ENCODE assay signal across 11 cellular contexts in genomic region chr1:230211436-230212145, GRCh38.
DNase-seq lines count a peak whose midpoint lies in the region; ATAC-seq, FAIRE-seq and TF ChIP-seq lines count a peak whose summit lies in the region.
"Had no signal": no experiment of that assay in that cellular context is flagged by ENCODE, and none has a peak within 500 bp of the region (broad histone marks: within the 10 kb centered on the region; RNA-seq: fewer than 3 reads in every experiment).

No MANE protein-coding gene starts in this region.

- peak overlapping the region; percentile 99 for H3K27ac Mint-ChIP-seq in activated CD4-positive, alpha-beta T cell treated with anti-CD3 and anti-CD28 coated beads, Interleukin-2, amount 10 ng/mL, durations not matched to agents 24 days and 14 days
- peak overlapping the region; percentile 51 to 79 for H3K27ac Mint-ChIP-seq in effector memory CD8-positive, alpha-beta T cell

- no peaks in the 10 kb centered on the region for H3K9me3 ChIP-seq in stomach

- H3K4me1 ChIP-seq in stomach: peaks cover 52 to 88% (median 73%) of the 10 kb centered on the region in 4 donors

- H3K27me3 ChIP-seq in stomach: no peaks in the 10 kb centered on the region

- peak overlapping the region; percentile 14 to 80 (median 66) for H3K27ac ChIP-seq in stomach
- H3K27ac ChIP-seq: VCaP had no signal

- in situ Hi-C loops in ACHN (cut with HindIII; ENCODE audit: low pct_ligation_motif_present, low pct_unique_long_range_greater_than_20kb, low sequenced_read_pairs): no loop called here

- no peak for TF ChIP-seq EP300 in stomach (IDR thresholded peaks at IDR 0.05)

- TF ChIP-seq POLR2A in stomach (IDR thresholded peaks at IDR 0.05): no peak

- H3K36me3 Mint-ChIP-seq in activated CD4-positive, alpha-beta T cell treated with anti-CD3 and anti-CD28 coated beads, Interleukin-2, amount 10 ng/mL, durations not matched to agents 24 days and 14 days (ENCODE audit: low read depth): peaks cover 29% of the 10 kb centered on the region
- peaks cover 2% of the 10 kb centered on the region for H3K36me3 Mint-ChIP-seq in effector memory CD8-positive, alpha-beta T cell (ENCODE audit: insufficient read depth)

- no peak for ATAC-seq in effector memory CD8-positive, alpha-beta T cell (replicated peaks)
- ATAC-seq in GM19395 (IDR thresholded peaks at IDR 0.05; ENCODE audit: unreplicated experiment): no peak

- WGBS in stomach, 5 donors: 68 to 86% (median 76%) methylated on average over 8 of the region's 8 CpGs

- TF ChIP-seq CTCF in stomach (IDR thresholded peaks at IDR 0.05): no peak

- intact Hi-C loops in activated CD4-positive, alpha-beta T cell treated with anti-CD3 and anti-CD28 coated beads, Interleukin-2, amount 10 ng/mL, durations not matched to agents 24 days and 14 days (cut with micrococcal nuclease): loop anchor here (1.0 kb wide), 1 partner anchor 10 kb away; no protein-coding TSS in a partner anchor
- intact Hi-C loops in stomach (cut with DNase I; ENCODE audit: low total_unique reads): no loop called here

- H3K4me1 Mint-ChIP-seq in activated CD4-positive, alpha-beta T cell treated with anti-CD3 and anti-CD28 coated beads, Interleukin-2, amount 10 ng/mL, durations not matched to agents 24 days and 14 days: peaks cover 65% of the 10 kb centered on the region
- H3K4me1 Mint-ChIP-seq in effector memory CD8-positive, alpha-beta T cell (ENCODE audit: low read depth in 2 of 2): peaks cover 38 to 47% of the 10 kb centered on the region in 2 donors

- H3K4me3 Mint-ChIP-seq in activated CD4-positive, alpha-beta T cell treated with anti-CD3 and anti-CD28 coated beads, Interleukin-2, amount 10 ng/mL, durations not matched to agents 24 days and 14 days: peak overlapping the region; percentile 52
- peak overlapping the region; percentile 26 to 70 for H3K4me3 Mint-ChIP-seq in effector memory CD8-positive, alpha-beta T cell

- no peaks in the 10 kb centered on the region for H3K9me3 Mint-ChIP-seq in activated CD4-positive, alpha-beta T cell treated with anti-CD3 and anti-CD28 coated beads, Interleukin-2, amount 10 ng/mL, durations not matched to agents 24 days and 14 days
- H3K9me3 Mint-ChIP-seq in effector memory CD8-positive, alpha-beta T cell: no peaks in the 10 kb centered on the region

- no peaks in the 10 kb centered on the region for H3K36me3 ChIP-seq in stomach

- DNase-seq in activated CD4-positive, alpha-beta T cell treated with anti-CD3 and anti-CD28 coated beads, Interleukin-2, amount 10 ng/mL, durations not matched to agents 24 days and 14 days: no peak
- DNase-seq in activated CD4-positive, alpha-beta T cell treated with anti-CD3 and anti-CD28 coated beads, Interleukin-2, amount 50 U/mL, for 1 hour: no peak
- DNase-seq in NCI-H526 treated with DMSO at 0.1 percent for 48 hours (lab: John Stamatoyannopoulos, UW): peak; percentile 57
- DNase-seq in effector memory CD8-positive, alpha-beta T cell: no peak
- no peak for DNase-seq in stomach
- DNase-seq in ACHN: no peak
- no peak for DNase-seq in frontal cortex (ENCODE audit: low spot score in 2 of 2)
- DNase-seq: NCI-H2029 had no signal

- no peaks in the 10 kb centered on the region for H3K27me3 Mint-ChIP-seq in activated CD4-positive, alpha-beta T cell treated with anti-CD3 and anti-CD28 coated beads, Interleukin-2, amount 10 ng/mL, durations not matched to agents 24 days and 14 days
- no peaks in the 10 kb centered on the region for H3K27me3 Mint-ChIP-seq in effector memory CD8-positive, alpha-beta T cell

- H3K4me3 ChIP-seq in stomach: no peak overlapping the region

- no peak for FAIRE-seq in frontal cortex (lab: Jason Lieb, UNC)
- FAIRE-seq: RCC 7860 had no signal
